ENCODE assay signal across 8 cellular contexts in genomic region chr12:100141666-100141997, GRCh38. TPM values are rescaled to one million over a fixed set of nuclear protein-coding genes. Genes with fewer than 3 reads are reported as not detected.
DNase-seq lines count a peak whose midpoint lies in the region; ATAC-seq and TF ChIP-seq lines count a peak whose summit lies in the region.

No MANE protein-coding gene starts in this region.

- DNase-seq in activated naive CD4-positive, alpha-beta T cell treated with Interleukin-2 at 50 U/mL for 16 hours = peak; percentile 23
- DNase-seq in activated naive CD4-positive, alpha-beta T cell treated with anti-CD3 and anti-CD28 coated beads, Interleukin-2, amount 50 U/mL, for 16 hours = no peak
- DNase-seq in OCI-M1 (lab: John Stamatoyannopoulos, UW) (peak; percentile 85), body of pancreas (peak in 1 of 4 donors; percentile 26), immature natural killer cell (peak in 2 of 3 donors; percentile 18 to 21), NCI-H2029 treated with DMSO at 0.1 percent for 48 hours (lab: John Stamatoyannopoulos, UW) (no peak)
- peak; percentile 20 for DNase-seq in stimulated activated CD4-positive, alpha-beta T cell treated with anti-CD3 and anti-CD28 coated beads, Interleukin-1b, Interleukin-23, amount 100 ng/mL, for 48 hours

- no peak for TF ChIP-seq CTCF in body of pancreas (IDR thresholded peaks at IDR 0.05)

- H3K9me3 Mint-ChIP-seq in immature natural killer cell = no peaks in the 10 kb centered on the region

- H3K27ac Mint-ChIP-seq in immature natural killer cell = peak overlapping the region; percentile 80 to 95 (median 92)

- H3K36me3 Mint-ChIP-seq in immature natural killer cell = no peaks in the 10 kb centered on the region

- intact Hi-C loops in body of pancreas (cut with DNase I) = no loop called here

- no peak for TF ChIP-seq POLR2A in body of pancreas (IDR thresholded peaks at IDR 0.05)

- ATAC-seq in HG02970 (IDR thresholded peaks at IDR 0.05; ENCODE audit: low FRiP score, unreplicated experiment) = peak; percentile 30
- no peak for ATAC-seq in body of pancreas

- H3K4me1 Mint-ChIP-seq in immature natural killer cell = peaks cover 32 to 48% of the 10 kb centered on the region in 2 donors

- H3K4me3 Mint-ChIP-seq in immature natural killer cell = peak overlapping the region; percentile 79 to 95 (median 93)

- H3K27me3 ChIP-seq in body of pancreas = no peaks in the 10 kb centered on the region

- peak overlapping the region in 3 of 4 donors; percentile 82 to 95 (median 87) for H3K27ac ChIP-seq in body of pancreas

- H3K36me3 ChIP-seq in body of pancreas (replicated peaks in 1 of 2; ENCODE audit: insufficient read depth in 1 of 2, low read depth in 2 of 2) = no peaks in the 10 kb centered on the region

- peaks cover 14% of the 10 kb centered on the region for H3K4me1 ChIP-seq in body of pancreas

- H3K4me3 ChIP-seq in body of pancreas = peak overlapping the region; percentile 42 to 94

- peaks cover 0 to 4% (median 2%) of the 10 kb centered on the region in 3 donors for H3K27me3 Mint-ChIP-seq in immature natural killer cell (ENCODE audit: low read depth in 3 of 3)

- H3K9me3 ChIP-seq in body of pancreas = no peaks in the 10 kb centered on the region

- 14 to 17% methylated on average over 6 of the region's 6 CpGs for WGBS in body of pancreas, 2 donors

RNA-seq across cellular contexts. Expression of gene BLTP3B, which starts 1.0 kb away (rescaled TPM):
- 1 to 10 TPM; 4.0 to 8.6 TPM for total RNA-seq in body of pancreas
- 10 to 100 TPM; 15.6 to 24.8 (median 16.4) TPM for polyA plus RNA-seq in immature natural killer cell

RNA-seq across cellular contexts. Expression of gene ACTR6, which starts 59.0 kb away (rescaled TPM):
- 1 to 10 TPM in 1 of 2 donors, not detected in 1; 5.2 TPM for total RNA-seq in body of pancreas
- 10 to 100 TPM; 40.6 to 54.6 (median 41.3) TPM for polyA plus RNA-seq in immature natural killer cell

Comparison
In these comparisons a context has a peak if more than half of its experiments do, and no peak if none do; other contexts are left out.
1. DNase-seq: peak in activated naive CD4-positive, alpha-beta T cell treated with Interleukin-2 at 50 U/mL for 16 hours (single experiment), OCI-M1 (single experiment), immature natural killer cell (2 of 3) and stimulated activated CD4-positive, alpha-beta T cell treated with anti-CD3 and anti-CD28 coated beads, Interleukin-1b, Interleukin-23, amount 100 ng/mL, for 48 hours (single experiment); none in activated naive CD4-positive, alpha-beta T cell treated with anti-CD3 and anti-CD28 coated beads, Interleukin-2, amount 50 U/mL, for 16 hours (single experiment) and NCI-H2029 treated with DMSO at 0.1 percent for 48 hours (single experiment).